ENCODE assay signal across 24 cellular contexts in genomic region chr7:52197234-52197633, GRCh38.
A peak's percentile ranks its signal among the peaks of the same experiment; 100 is the strongest.
DNase-seq lines count a peak whose midpoint lies in the region; FAIRE-seq and TF ChIP-seq lines count a peak whose summit lies in the region.
"Had no signal": no experiment of that assay in that cellular context is flagged by ENCODE, and none has a peak within 500 bp of the region (broad histone marks: within the 10 kb centered on the region; RNA-seq: fewer than 3 reads in every experiment).

No MANE protein-coding gene starts in this region.

- H4K8ac ChIP-seq in neuronal stem cell (ENCODE audit: low read depth, low read length), result no peak overlapping the region

- H2BK15ac ChIP-seq in neuronal stem cell (ENCODE audit: low read length), result no peak overlapping the region

- H2AK5ac ChIP-seq in neuronal stem cell (ENCODE audit: low read depth, low read length), result no peak overlapping the region

- no TSS peak for BruUV-seq in endothelial cell of umbilical vein (replicated peaks; lab: Mats Ljungman, UMichigan)

- H3K79me2 ChIP-seq in endothelial cell of umbilical vein (ENCODE audit: control insufficient read depth, insufficient read depth, low read length), result no peaks in the 10 kb centered on the region

- H3K36me3 ChIP-seq in endothelial cell of umbilical vein (ENCODE audit: control insufficient read depth in 2 of 2, extremely low read depth in 1 of 2, insufficient read depth in 2 of 2, low read length in 2 of 2), result no peaks in the 10 kb centered on the region
- H3K36me3 ChIP-seq in neuronal stem cell (replicated peaks in 1 of 2; ENCODE audit: control insufficient read depth in 2 of 2, insufficient read depth in 2 of 2, low read length in 2 of 2), result no peaks in the 10 kb centered on the region
- H3K36me3 ChIP-seq: BE2C; BLaER1 treated with 17β-estradiol and CSF1 and Interleukin-3, amounts not matched to agents 10 nM and 100 nM had no signal

- H3K9me1 ChIP-seq in endothelial cell of umbilical vein (replicated peaks; ENCODE audit: control insufficient read depth, extremely low read depth, insufficient read depth, low read length), result no peaks in the 10 kb centered on the region

- POLR2A ChIA-PET in endothelial cell of umbilical vein (lab: Charles Lee), result no interaction called here

- no peak overlapping the region for H3K23ac ChIP-seq in neuronal stem cell (ENCODE audit: low read depth, low read length, poor library complexity)

- no peaks in the 10 kb centered on the region for H3K9me3 ChIP-seq in endothelial cell of umbilical vein (replicated peaks; ENCODE audit: control insufficient read depth, insufficient read depth, low read length)
- no peaks in the 10 kb centered on the region for H3K9me3 ChIP-seq in neuronal stem cell (replicated peaks in 1 of 2; ENCODE audit: control insufficient read depth in 2 of 2, insufficient read depth in 1 of 2, low read depth in 1 of 2, low read length in 2 of 2)
- H3K9me3 ChIP-seq: A549; BE2C; BLaER1 treated with 17β-estradiol and CSF1 and Interleukin-3, amounts not matched to agents 10 nM and 100 nM had no signal

- H2AFZ ChIP-seq in endothelial cell of umbilical vein (ENCODE audit: low read depth, low read length) (no peak overlapping the region), neuronal stem cell (ENCODE audit: low read length) (peak overlapping the region; percentile 12)
- H2AFZ ChIP-seq: GM23248 had no signal

- no peak for TF ChIP-seq CTCF in LNCaP clone FGC (IDR thresholded peaks at IDR 0.05; ENCODE audit: control insufficient read depth, extremely low read depth, insufficient read depth)
- TF ChIP-seq CTCF in endothelial cell of umbilical vein (IDR thresholded peaks at IDR 0.05; ENCODE audit: extremely low read depth in 1 of 2, insufficient read depth in 1 of 2, low read depth in 1 of 2, low read length in 2 of 2), result no peak

- H3K27ac ChIP-seq in endothelial cell of umbilical vein (ENCODE audit: insufficient read depth, low read depth, low read length), result no peak overlapping the region
- H3K27ac ChIP-seq in neuronal stem cell (replicated peaks; ENCODE audit: low read length), result no peak overlapping the region
- H3K27ac ChIP-seq: A549; BLaER1 treated with 17β-estradiol and CSF1 and Interleukin-3, amounts not matched to agents 10 nM and 100 nM; GM23248 had no signal

- no CpG with 5 or more reads among the region's 1 CpG for WGBS in neuronal stem cell (ENCODE audit: extremely low coverage in 2 of 2, insufficient read length in 2 of 2, insufficient replicate concordance in 1 of 2), 2 donors

- H3K4me1 ChIP-seq in endothelial cell of umbilical vein (ENCODE audit: control insufficient read depth, extremely low read depth, insufficient read depth, low read length) (no peaks in the 10 kb centered on the region), neuronal stem cell (ENCODE audit: control insufficient read depth in 2 of 2, insufficient read depth in 1 of 2, low read depth in 1 of 2, low read length in 2 of 2) (no peaks in the 10 kb centered on the region)
- H3K4me1 ChIP-seq: A549; BE2C; BLaER1 treated with 17β-estradiol and CSF1 and Interleukin-3, amounts not matched to agents 10 nM and 100 nM had no signal

- CTCF ChIA-PET in endothelial cell of umbilical vein (lab: Charles Lee), result no interaction called here

- DNase-seq in LNCaP clone FGC (ENCODE audit: low read depth) (peak; percentile 71), endothelial cell of umbilical vein (ENCODE audit: low read depth, low spot score) (peak; percentile 3), neuronal stem cell (ENCODE audit: low spot score) (no peak), NCI-H526 treated with DMSO at 0.1 percent for 48 hours (lab: John Stamatoyannopoulos, UW) (no peak), NCI-H1417 treated with DMSO at 0.1 percent for 48 hours (lab: John Stamatoyannopoulos, UW) (no peak), anterior cingulate cortex (lab: John Stamatoyannopoulos, UW) (no peak)
- DNase-seq: 8988T; ACHN; AML-193; BE2C; Calu3; CD4-positive, alpha-beta memory T cell; COR-L47; DMS153; DND-41; GM23248; H7; HCEC 1CT had no signal

- no peak overlapping the region for H2BK5ac ChIP-seq in neuronal stem cell (ENCODE audit: low read length)

- H3K4me3 ChIP-seq in LNCaP clone FGC (ENCODE audit: low read depth, low read length), result no peak overlapping the region
- no peak overlapping the region for H3K4me3 ChIP-seq in endothelial cell of umbilical vein (replicated peaks in 1 of 3; ENCODE audit: insufficient read depth in 1 of 3, low read depth in 1 of 3, low read length in 3 of 3)
- H3K4me3 ChIP-seq in neuronal stem cell (ENCODE audit: low read length in 2 of 2), result no peak overlapping the region
- H3K4me3 ChIP-seq: A549; BLaER1 treated with 17β-estradiol and CSF1 and Interleukin-3, amounts not matched to agents 10 nM and 100 nM; GM12878; GM23248 had no signal

- FAIRE-seq in endothelial cell of umbilical vein (lab: Jason Lieb, UNC), result no peak
- FAIRE-seq: A549, G401.6, GM12878, GM19239, H1 had no signal

- H3K4me2 ChIP-seq in endothelial cell of umbilical vein (ENCODE audit: insufficient read depth, low read length) (no peak overlapping the region), neuronal stem cell (ENCODE audit: insufficient read depth, low read length, poor library complexity, severe bottlenecking) (no peak overlapping the region)
- H3K4me2 ChIP-seq: A549; BLaER1 treated with 17β-estradiol and CSF1 and Interleukin-3, amounts not matched to agents 10 nM and 100 nM had no signal

- no peak overlapping the region for H3K4ac ChIP-seq in neuronal stem cell (ENCODE audit: low read length)

- H2BK12ac ChIP-seq in neuronal stem cell (ENCODE audit: low read length), result no peak overlapping the region

- H3K79me1 ChIP-seq in neuronal stem cell (ENCODE audit: low read depth, low read length), result no peaks in the 10 kb centered on the region

- no peaks in the 10 kb centered on the region for H4K20me1 ChIP-seq in endothelial cell of umbilical vein (replicated peaks; ENCODE audit: control insufficient read depth, extremely low read depth, insufficient read depth, low read length)
- H4K20me1 ChIP-seq: BLaER1 treated with 17β-estradiol and CSF1 and Interleukin-3, amounts not matched to agents 10 nM and 100 nM had no signal

- H2BK120ac ChIP-seq in neuronal stem cell (ENCODE audit: low read depth, low read length), result no peak overlapping the region

- H3K18ac ChIP-seq in neuronal stem cell (ENCODE audit: low read length), result no peak overlapping the region

- H3K9ac ChIP-seq in endothelial cell of umbilical vein (replicated peaks; ENCODE audit: extremely low read depth, insufficient read depth, low read length) (no peak overlapping the region), neuronal stem cell (ENCODE audit: low read depth, low read length, poor library complexity) (no peak overlapping the region)
- H3K9ac ChIP-seq: BLaER1 treated with 17β-estradiol and CSF1 and Interleukin-3, amounts not matched to agents 10 nM and 100 nM; GM23248 had no signal

- intact Hi-C loops in endothelial cell of umbilical vein (cut with micrococcal nuclease), result no loop called here

- no peak for TF ChIP-seq POLR2A in endothelial cell of umbilical vein (IDR thresholded peaks at IDR 0.05; ENCODE audit: low read depth, low read length)

- H3K14ac ChIP-seq in neuronal stem cell (ENCODE audit: low read length), result no peak overlapping the region

- H3K27me3 ChIP-seq in endothelial cell of umbilical vein (ENCODE audit: control insufficient read depth in 2 of 2, insufficient read depth in 2 of 2, low read length in 2 of 2), result no peaks in the 10 kb centered on the region
- no peaks in the 10 kb centered on the region for H3K27me3 ChIP-seq in neuronal stem cell (ENCODE audit: control insufficient read depth in 3 of 3, insufficient read depth in 3 of 3, low read depth in 1 of 3, low read length in 3 of 3)
- H3K27me3 ChIP-seq: BE2C; BLaER1 treated with 17β-estradiol and CSF1 and Interleukin-3, amounts not matched to agents 10 nM and 100 nM had no signal

- dilution Hi-C loops in endothelial cell of umbilical vein (cut with MboI; ENCODE audit: extremely low pct_ligation_motif_present, low sequenced_read_pairs), result no loop called here

- no peak overlapping the region for H4K91ac ChIP-seq in neuronal stem cell (ENCODE audit: low read depth, low read length, poor library complexity)

TF ChIP-seq in endothelial cell of umbilical vein, 7 proteins besides CTCF, POLR2A, EP300 and RAD21:
- TF ChIP-seq EZH2 (IDR thresholded peaks at IDR 0.05; ENCODE audit: borderline replicate concordance, low read depth, low read length, severe bottlenecking) (no peak), POLR2AphosphoS5 (IDR thresholded peaks at IDR 0.05; ENCODE audit: insufficient read depth, low read depth, low read length) (no peak), MAX (IDR thresholded peaks at IDR 0.05; ENCODE audit: insufficient read depth, insufficient read length) (no peak), GATA2 (IDR thresholded peaks at IDR 0.05; ENCODE audit: insufficient read depth, insufficient read length, low read depth, low read length) (no peak), FOS (IDR thresholded peaks at IDR 0.05; ENCODE audit: borderline replicate concordance, insufficient read depth, low read length) (no peak), JUN (IDR thresholded peaks at IDR 0.05; ENCODE audit: borderline replicate concordance, insufficient read depth, insufficient read length, low read depth) (no peak), MYC (IDR thresholded peaks at IDR 0.05; ENCODE audit: low read depth, low read length) (no peak)

Comparison
In these comparisons a context has a peak if more than half of its experiments do, and no peak if none do; other contexts are left out.
1. DNase-seq: peak in LNCaP clone FGC (single experiment) and endothelial cell of umbilical vein (single experiment); none in neuronal stem cell (single experiment), NCI-H526 treated with DMSO at 0.1 percent for 48 hours (single experiment), NCI-H1417 treated with DMSO at 0.1 percent for 48 hours (single experiment) and anterior cingulate cortex (0 of 58).